18 cellular contexts compared by ENCODE assay signal in genomic region chr6:45829873-45830272, GRCh38.
DNase-seq lines count a peak whose midpoint lies in the region; ATAC-seq and TF ChIP-seq lines count a peak whose summit lies in the region.
"Had no signal": no experiment of that assay in that cellular context is flagged by ENCODE, and none has a peak within 500 bp of the region (broad histone marks: within the 10 kb centered on the region; RNA-seq: fewer than 3 reads in every experiment).

No MANE protein-coding gene starts in this region.

- no peaks in the 10 kb centered on the region for H3K9me3 ChIP-seq in CD4-positive, CD25-positive, alpha-beta regulatory T cell (ENCODE audit: control insufficient read depth in 2 of 2, low read length in 2 of 2)

- TF ChIP-seq CTCF in foreskin keratinocyte (conservative IDR thresholded peaks at IDR 0.05) (no peak), type B pancreatic cell (conservative IDR thresholded peaks at IDR 0.05) (no peak), foreskin fibroblast (IDR thresholded peaks at IDR 0.05; ENCODE audit: low read depth, low read length) (no peak), GM10248 (IDR thresholded peaks at IDR 0.05; ENCODE audit: control extremely low read depth, extremely low read depth, low read depth, missing control alignments) (no peak)

- no peak overlapping the region for H3K27ac ChIP-seq in CD4-positive, CD25-positive, alpha-beta regulatory T cell (ENCODE audit: insufficient read depth, low read length, poor library complexity, severe bottlenecking)
- no peak overlapping the region for H3K27ac ChIP-seq in foreskin keratinocyte
- H3K27ac ChIP-seq: epithelial cell of prostate, heart left ventricle, KMS-11 had no signal

- peaks cover 44% of the 10 kb centered on the region for H3K4me1 Mint-ChIP-seq in activated CD8-positive, alpha-beta memory T cell treated with anti-CD3 and anti-CD28 coated beads, Interleukin-2, amount 10 ng/mL, durations not matched to agents 7 days and 5 days
- H3K4me1 Mint-ChIP-seq in CD4-positive, CD25-positive, alpha-beta regulatory T cell: peaks cover 10 to 15% (median 13%) of the 10 kb centered on the region in 4 donors
- peaks cover 53% of the 10 kb centered on the region for H3K4me1 Mint-ChIP-seq in activated CD4-positive, alpha-beta memory T cell treated with anti-CD3 and anti-CD28 coated beads for 36 hours (ENCODE audit: low read depth)
- peaks cover 9% of the 10 kb centered on the region for H3K4me1 Mint-ChIP-seq in type B pancreatic cell (ENCODE audit: unreplicated experiment)

- POLR2A ChIA-PET in activated CD4-positive, alpha-beta memory T cell treated with anti-CD3 and anti-CD28 coated beads for 36 hours (lab: Charles Lee): interaction anchor here (0.7 to 4.4 kb wide), 10 partner anchors 8 to 408 kb away, joined by 3 to 51 read pairs (median 6); no protein-coding TSS in a partner anchor
- POLR2A ChIA-PET in GM10248 (lab: Yijun Ruan, JAX): interaction anchor here (0.5 kb wide), 1 partner anchor 152 kb away, joined by 3 read pairs; no protein-coding TSS in a partner anchor

- H3K4me3 Mint-ChIP-seq in activated CD8-positive, alpha-beta memory T cell treated with anti-CD3 and anti-CD28 coated beads, Interleukin-2, amount 10 ng/mL, durations not matched to agents 7 days and 5 days: no peak overlapping the region
- peak overlapping the region in 2 of 4 donors; percentile 69 to 86 for H3K4me3 Mint-ChIP-seq in CD4-positive, CD25-positive, alpha-beta regulatory T cell
- H3K4me3 Mint-ChIP-seq in activated CD4-positive, alpha-beta memory T cell treated with anti-CD3 and anti-CD28 coated beads for 36 hours: peak overlapping the region; percentile 75
- no peak overlapping the region for H3K4me3 Mint-ChIP-seq in type B pancreatic cell

- intact Hi-C loops in activated CD4-positive, alpha-beta memory T cell treated with anti-CD3 and anti-CD28 coated beads for 36 hours (cut with micrococcal nuclease): loop anchor here (1.0 to 5.0 kb wide), 9 partner anchors 8 to 409 kb away; no protein-coding TSS in a partner anchor

- no peaks in the 10 kb centered on the region for H3K36me3 ChIP-seq in CD4-positive, CD25-positive, alpha-beta regulatory T cell (ENCODE audit: control insufficient read depth, insufficient read depth, low read length)
- H3K36me3 ChIP-seq: heart left ventricle had no signal

- H3K27me3 ChIP-seq in CD4-positive, CD25-positive, alpha-beta regulatory T cell (ENCODE audit: control insufficient read depth, insufficient read depth, low read length): peaks cover 3% of the 10 kb centered on the region
- no peaks in the 10 kb centered on the region for H3K27me3 ChIP-seq in foreskin keratinocyte
- H3K27me3 ChIP-seq: heart left ventricle had no signal

- peaks cover 8% of the 10 kb centered on the region for H3K4me1 ChIP-seq in CD4-positive, CD25-positive, alpha-beta regulatory T cell (ENCODE audit: control insufficient read depth, insufficient read depth, low read length, poor library complexity, severe bottlenecking)
- H3K4me1 ChIP-seq in foreskin keratinocyte: peaks cover 8% of the 10 kb centered on the region

- DNase-seq in activated CD8-positive, alpha-beta memory T cell treated with anti-CD3 and anti-CD28 coated beads, Interleukin-2, amount 10 ng/mL, durations not matched to agents 7 days and 5 days: no peak
- DNase-seq in activated CD8-positive, alpha-beta memory T cell treated with anti-CD3 and anti-CD28 coated beads, Interleukin-2, amount 50 U/mL, for 48 hours: no peak
- no peak for DNase-seq in CD4-positive, CD25-positive, alpha-beta regulatory T cell
- no peak for DNase-seq in activated CD4-positive, alpha-beta memory T cell treated with anti-CD3 and anti-CD28 coated beads for 36 hours
- no peak for DNase-seq in foreskin keratinocyte
- DNase-seq in type B pancreatic cell (ENCODE audit: extremely low spot score, unreplicated experiment): no peak
- no peak for DNase-seq in foreskin fibroblast
- no peak for DNase-seq in GM10248 (ENCODE audit: extremely low spot score)
- DNase-seq: amniotic stem cell, DMS79 treated with DMSO at 0.1 percent for 48 hours, heart left ventricle, left cardiac atrium, NCI-H2171 treated with DMSO at 0.1 percent for 48 hours, NCI-H524 had no signal

- no peaks in the 10 kb centered on the region for H3K27me3 Mint-ChIP-seq in activated CD8-positive, alpha-beta memory T cell treated with anti-CD3 and anti-CD28 coated beads, Interleukin-2, amount 10 ng/mL, durations not matched to agents 7 days and 5 days
- H3K27me3 Mint-ChIP-seq in CD4-positive, CD25-positive, alpha-beta regulatory T cell: peaks cover 11% of the 10 kb centered on the region
- H3K27me3 Mint-ChIP-seq in activated CD4-positive, alpha-beta memory T cell treated with anti-CD3 and anti-CD28 coated beads for 36 hours: peaks cover 3% of the 10 kb centered on the region
- peaks cover 4% of the 10 kb centered on the region for H3K27me3 Mint-ChIP-seq in type B pancreatic cell

- peak overlapping the region; percentile 81 for H3K27ac Mint-ChIP-seq in activated CD8-positive, alpha-beta memory T cell treated with anti-CD3 and anti-CD28 coated beads, Interleukin-2, amount 10 ng/mL, durations not matched to agents 7 days and 5 days
- H3K27ac Mint-ChIP-seq in CD4-positive, CD25-positive, alpha-beta regulatory T cell: peak overlapping the region in 2 of 3 donors; percentile 57 to 90
- peak overlapping the region; percentile 95 for H3K27ac Mint-ChIP-seq in activated CD4-positive, alpha-beta memory T cell treated with anti-CD3 and anti-CD28 coated beads for 36 hours
- no peak overlapping the region for H3K27ac Mint-ChIP-seq in type B pancreatic cell
- H3K27ac Mint-ChIP-seq: memory B cell had no signal

- H3K9me3 Mint-ChIP-seq in activated CD8-positive, alpha-beta memory T cell treated with anti-CD3 and anti-CD28 coated beads, Interleukin-2, amount 10 ng/mL, durations not matched to agents 7 days and 5 days (ENCODE audit: low read depth): no peaks in the 10 kb centered on the region
- H3K9me3 Mint-ChIP-seq in CD4-positive, CD25-positive, alpha-beta regulatory T cell: peaks cover 0 to 3% (median 0%) of the 10 kb centered on the region in 7 donors
- H3K9me3 Mint-ChIP-seq in activated CD4-positive, alpha-beta memory T cell treated with anti-CD3 and anti-CD28 coated beads for 36 hours: peaks cover 2% of the 10 kb centered on the region
- H3K9me3 Mint-ChIP-seq in type B pancreatic cell: no peaks in the 10 kb centered on the region
- H3K9me3 Mint-ChIP-seq: memory B cell, T-cell had no signal

- CTCF ChIA-PET in activated CD8-positive, alpha-beta memory T cell treated with anti-CD3 and anti-CD28 coated beads, Interleukin-2, amount 10 ng/mL, durations not matched to agents 7 days and 5 days (lab: Charles Lee): no interaction called here
- CTCF ChIA-PET in activated CD4-positive, alpha-beta memory T cell treated with anti-CD3 and anti-CD28 coated beads for 36 hours (lab: Charles Lee): interaction anchor here (0.6 to 2.7 kb wide), 5 partner anchors 9 to 396 kb away, joined by 3 to 15 read pairs (median 4); no protein-coding TSS in a partner anchor
- CTCF ChIA-PET in GM10248 (lab: Yijun Ruan, JAX): interaction anchor here (1.0 to 2.9 kb wide), 3 partner anchors 10 to 93 kb away, joined by 3 to 11 read pairs (median 4); no protein-coding TSS in a partner anchor

- ATAC-seq in activated CD8-positive, alpha-beta memory T cell treated with anti-CD3 and anti-CD28 coated beads, Interleukin-2, amount 10 ng/mL, durations not matched to agents 7 days and 5 days: no peak
- no peak for ATAC-seq in CD4-positive, CD25-positive, alpha-beta regulatory T cell (ENCODE audit: low read depth in 2 of 2)
- peak; percentile 17 for ATAC-seq in foreskin keratinocyte

- peaks cover 16% of the 10 kb centered on the region for H3K36me3 Mint-ChIP-seq in activated CD8-positive, alpha-beta memory T cell treated with anti-CD3 and anti-CD28 coated beads, Interleukin-2, amount 10 ng/mL, durations not matched to agents 7 days and 5 days
- no peaks in the 10 kb centered on the region for H3K36me3 Mint-ChIP-seq in CD4-positive, CD25-positive, alpha-beta regulatory T cell
- H3K36me3 Mint-ChIP-seq in activated CD4-positive, alpha-beta memory T cell treated with anti-CD3 and anti-CD28 coated beads for 36 hours: peaks cover 15% of the 10 kb centered on the region
- peaks cover 4% of the 10 kb centered on the region for H3K36me3 Mint-ChIP-seq in type B pancreatic cell
- H3K36me3 Mint-ChIP-seq: memory B cell, T-cell had no signal

- no peak overlapping the region for H3K4me3 ChIP-seq in CD4-positive, CD25-positive, alpha-beta regulatory T cell (ENCODE audit: low read depth, low read length)
- H3K4me3 ChIP-seq in foreskin fibroblast (ENCODE audit: low read depth in 1 of 2, low read length in 2 of 2): no peak overlapping the region
- H3K4me3 ChIP-seq: heart left ventricle had no signal
